Comparison of ENCODE assay signal across 1 cellular context in genomic region chr5:126970517-126971017, GRCh38.
TF ChIP-seq lines count a peak whose summit lies in the region.

No MANE protein-coding gene starts in this region.

TF ChIP-seq in K562, 482 proteins besides CTCF, POLR2A, EP300 and RAD21 (continued from another document):
- TF ChIP-seq MGA (IDR thresholded peaks at IDR 0.05) (no peak), ZNF57 (CRISPR knock-in tag; IDR thresholded peaks at IDR 0.05) (no peak), NR2C2 (CRISPR knock-in tag; IDR thresholded peaks at IDR 0.05) (no peak), NR2C2 (tag; IDR thresholded peaks at IDR 0.05) (0 out of 2 replicates have a peak, but pooled peaks have one; percentile 14), TCF7L2 (IDR thresholded peaks at IDR 0.05; ENCODE audit: low read depth, low read length) (no peak), HSF4 (CRISPR knock-in tag; IDR thresholded peaks at IDR 0.05; ENCODE audit: borderline replicate concordance) (no peak), ZNF197 (CRISPR knock-in tag; IDR thresholded peaks at IDR 0.05; ENCODE audit: low read depth) (no peak), PTTG1 (tag; IDR thresholded peaks at IDR 0.05; ENCODE audit: low read depth) (no peak), E2F5 (CRISPR knock-in tag; IDR thresholded peaks at IDR 0.05) (no peak), SMARCB1 (IDR thresholded peaks at IDR 0.05; ENCODE audit: insufficient read length, low read depth) (no peak), POU5F1 (IDR thresholded peaks at IDR 0.05; ENCODE audit: borderline replicate concordance, low read depth, low read length, partially characterized antibody) (no peak), ELK1 (CRISPR knock-in tag; IDR thresholded peaks at IDR 0.05) (no peak), RAD51 (IDR thresholded peaks at IDR 0.05; ENCODE audit: borderline replicate concordance, low read depth) (no peak), MECOM (CRISPR knock-in tag; IDR thresholded peaks at IDR 0.05) (no peak), MXD1 (CRISPR knock-in tag; IDR thresholded peaks at IDR 0.05; ENCODE audit: borderline replicate concordance, poor library complexity, severe bottlenecking) (no peak), HDAC1 (IDR thresholded peaks at IDR 0.05) (no peak), CHCHD3 (CRISPR knock-in tag; IDR thresholded peaks at IDR 0.05) (no peak), ZFP1 (CRISPR knock-in tag; IDR thresholded peaks at IDR 0.05) (no peak), ZNF584 (CRISPR knock-in tag; IDR thresholded peaks at IDR 0.05; ENCODE audit: low read depth) (peak; percentile 68; the same call in 1 of the 2 replicates), AFF1 (IDR thresholded peaks at IDR 0.05; ENCODE audit: low read depth in 1 of 2, partially characterized antibody in 2 of 2) (no peak), NBN (IDR thresholded peaks at IDR 0.05; ENCODE audit: low read depth) (no peak), MXI1 (IDR thresholded peaks at IDR 0.05; ENCODE audit: low read depth, low read length) (no peak), TEAD1 (CRISPR knock-in tag; IDR thresholded peaks at IDR 0.05) (no peak; a peak in 1 of 4 replicates), ASH1L (IDR thresholded peaks at IDR 0.05; ENCODE audit: borderline replicate concordance, low read depth, partially characterized antibody) (no peak), PRMT5 (CRISPR knock-in tag; IDR thresholded peaks at IDR 0.05) (no peak), SMARCE1 (IDR thresholded peaks at IDR 0.05) (no peak), DNMT1 (IDR thresholded peaks at IDR 0.05) (no peak), ESRRA (IDR thresholded peaks at IDR 0.05; ENCODE audit: borderline replicate concordance, low read depth) (no peak), HNRNPUL1 (IDR thresholded peaks at IDR 0.05; ENCODE audit: low read length) (0 out of 2 replicates have a peak, but pooled peaks have one; percentile 36), KDM5B (IDR thresholded peaks at IDR 0.05; ENCODE audit: insufficient replicate concordance, low read depth, low read length) (no peak), ZNF592 (IDR thresholded peaks at IDR 0.05) (peak; percentile 69), ZNF175 (CRISPR knock-in tag; IDR thresholded peaks at IDR 0.05; ENCODE audit: low read depth) (peak; percentile 49; the same call in 1 of the 2 replicates), PKNOX1 (IDR thresholded peaks at IDR 0.05) (0 out of 2 replicates have a peak, but pooled peaks have one; percentile 21), GTF2F1 (IDR thresholded peaks at IDR 0.05; ENCODE audit: low read depth, low read length) (no peak), KDM1A (IDR thresholded peaks at IDR 0.05) (no peak)
TF ChIP-seq in K562: peak in this region for 9.
